ENCODE assay signal across 12 cellular contexts in the genomic region with DNA sequence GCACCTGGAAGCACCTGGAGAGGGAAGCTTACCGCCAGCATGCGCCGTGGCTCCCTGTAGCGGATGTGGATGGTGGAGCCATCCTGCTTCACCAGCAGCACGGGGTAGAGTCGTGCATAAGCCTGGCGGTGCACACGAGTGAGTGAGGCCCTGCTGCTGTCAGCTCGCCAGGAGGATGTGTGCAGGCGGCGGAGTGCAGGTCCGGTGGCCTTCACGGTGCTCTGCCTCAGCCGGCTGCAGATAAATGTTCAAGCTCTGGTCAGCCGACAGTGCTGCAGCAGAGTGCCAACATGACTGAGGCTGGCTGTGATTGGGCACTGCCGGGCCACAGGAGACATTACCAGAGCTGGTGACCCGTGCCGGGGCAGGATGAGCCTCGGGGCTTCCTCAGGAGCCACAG. TPM values are rescaled to one million over a fixed set of nuclear protein-coding genes. Genes with fewer than 3 reads are reported as not detected.
DNase-seq lines count a peak whose midpoint lies in the region; ATAC-seq lines count a peak whose summit lies in the region.
"Had no signal": no experiment of that assay in that cellular context is flagged by ENCODE, and none has a peak within 500 bp of the region (broad histone marks: within the 10 kb centered on the region; RNA-seq: fewer than 3 reads in every experiment).

No MANE protein-coding gene starts in this region.

- H3K27ac ChIP-seq in CD4-positive, CD25-positive, alpha-beta regulatory T cell (ENCODE audit: insufficient read depth, low read length, poor library complexity, severe bottlenecking), result no peak overlapping the region

- no peak overlapping the region for H3K4me3 ChIP-seq in CD4-positive, CD25-positive, alpha-beta regulatory T cell (ENCODE audit: low read depth, low read length)
- no peak overlapping the region for H3K4me3 ChIP-seq in H7 (ENCODE audit: insufficient read depth, low read depth, low read length)
- H3K4me3 ChIP-seq: lung had no signal

- CTCF ChIA-PET in activated CD8-positive, alpha-beta T cell treated with anti-CD3 and anti-CD28 coated beads, Interleukin-2, amount 10 ng/mL, durations not matched to agents 7 days and 5 days (lab: Charles Lee), result no interaction called here

- H3K36me3 ChIP-seq in CD4-positive, CD25-positive, alpha-beta regulatory T cell (ENCODE audit: control insufficient read depth, insufficient read depth, low read length), result peaks cover 14% of the 10 kb centered on the region
- peaks cover 8% of the 10 kb centered on the region for H3K36me3 ChIP-seq in H7 (replicated peaks; ENCODE audit: control insufficient read depth, insufficient read depth, low read length)

- H3K4me1 ChIP-seq in CD4-positive, CD25-positive, alpha-beta regulatory T cell (ENCODE audit: control insufficient read depth, insufficient read depth, low read length, poor library complexity, severe bottlenecking), result peaks cover 29% of the 10 kb centered on the region

- intact Hi-C loops in left cardiac atrium (cut with DNase I), result no loop called here

- H3K27ac Mint-ChIP-seq in CD4-positive, CD25-positive, alpha-beta regulatory T cell, result peak overlapping the region in 2 of 3 donors; percentile 58 to 97
- H3K27ac Mint-ChIP-seq in activated CD8-positive, alpha-beta T cell treated with anti-CD3 and anti-CD28 coated beads, Interleukin-2, amount 10 ng/mL, durations not matched to agents 7 days and 5 days, result peak overlapping the region; percentile 96

- no peaks in the 10 kb centered on the region for H3K27me3 Mint-ChIP-seq in CD4-positive, CD25-positive, alpha-beta regulatory T cell
- H3K27me3 Mint-ChIP-seq in activated CD8-positive, alpha-beta T cell treated with anti-CD3 and anti-CD28 coated beads, Interleukin-2, amount 10 ng/mL, durations not matched to agents 7 days and 5 days (ENCODE audit: low read depth), result no peaks in the 10 kb centered on the region

- no peaks in the 10 kb centered on the region for H3K9me3 ChIP-seq in CD4-positive, CD25-positive, alpha-beta regulatory T cell (ENCODE audit: control insufficient read depth in 2 of 2, low read length in 2 of 2)
- H3K9me3 ChIP-seq: Peyer's patch had no signal

- POLR2A ChIA-PET in activated CD8-positive, alpha-beta T cell treated with anti-CD3 and anti-CD28 coated beads, Interleukin-2, amount 10 ng/mL, durations not matched to agents 7 days and 5 days (lab: Charles Lee), result interaction anchor here (1.1 to 2.8 kb wide), 2 partner anchors 25 to 64 kb away, joined by 3 to 11 read pairs; a partner anchor contains a TSS

- peak overlapping the region; percentile 92 to 94 (median 92) for H3K4me3 Mint-ChIP-seq in CD4-positive, CD25-positive, alpha-beta regulatory T cell
- H3K4me3 Mint-ChIP-seq in activated CD8-positive, alpha-beta T cell treated with anti-CD3 and anti-CD28 coated beads, Interleukin-2, amount 10 ng/mL, durations not matched to agents 7 days and 5 days, result peak overlapping the region; percentile 92

- H3K36me3 Mint-ChIP-seq in CD4-positive, CD25-positive, alpha-beta regulatory T cell, result peaks cover 8% of the 10 kb centered on the region
- H3K36me3 Mint-ChIP-seq in activated CD8-positive, alpha-beta T cell treated with anti-CD3 and anti-CD28 coated beads, Interleukin-2, amount 10 ng/mL, durations not matched to agents 7 days and 5 days (ENCODE audit: low read depth), result peaks cover 13% of the 10 kb centered on the region

- DNase-seq in CD4-positive, CD25-positive, alpha-beta regulatory T cell, result no peak
- DNase-seq in H7 (peak; percentile 18), mesenteric fat pad (ENCODE audit: low spot score) (peak; percentile 83), left cardiac atrium (no peak), SIG-M5 treated with dmso at 0.1 percent for 504 hours (lab: John Stamatoyannopoulos, UW; ENCODE audit: unreplicated experiment) (no peak)
- no peak for DNase-seq in activated CD8-positive, alpha-beta T cell treated with anti-CD3 and anti-CD28 coated beads, Interleukin-2, amount 10 ng/mL, durations not matched to agents 7 days and 5 days
- DNase-seq: DMS 273 treated with DMSO at 0.1 percent for 48 hours had no signal

- peaks cover 0 to 1% (median 0%) of the 10 kb centered on the region in 7 donors for H3K9me3 Mint-ChIP-seq in CD4-positive, CD25-positive, alpha-beta regulatory T cell
- no peaks in the 10 kb centered on the region for H3K9me3 Mint-ChIP-seq in activated CD8-positive, alpha-beta T cell treated with anti-CD3 and anti-CD28 coated beads, Interleukin-2, amount 10 ng/mL, durations not matched to agents 7 days and 5 days (ENCODE audit: insufficient read depth)

- H3K27me3 ChIP-seq in CD4-positive, CD25-positive, alpha-beta regulatory T cell (ENCODE audit: control insufficient read depth, insufficient read depth, low read length), result no peaks in the 10 kb centered on the region
- H3K27me3 ChIP-seq in H7 (ENCODE audit: control insufficient read depth, insufficient read depth, low read length), result peaks cover 9% of the 10 kb centered on the region
- H3K27me3 ChIP-seq: Peyer's patch had no signal

- H3K4me1 Mint-ChIP-seq in CD4-positive, CD25-positive, alpha-beta regulatory T cell, result peaks cover 0 to 57% (median 16%) of the 10 kb centered on the region in 4 donors
- peaks cover 51% of the 10 kb centered on the region for H3K4me1 Mint-ChIP-seq in activated CD8-positive, alpha-beta T cell treated with anti-CD3 and anti-CD28 coated beads, Interleukin-2, amount 10 ng/mL, durations not matched to agents 7 days and 5 days (ENCODE audit: low read depth)

- ATAC-seq in CD4-positive, CD25-positive, alpha-beta regulatory T cell (ENCODE audit: low read depth in 2 of 2), result no peak
- no peak for ATAC-seq in activated CD8-positive, alpha-beta T cell treated with anti-CD3 and anti-CD28 coated beads, Interleukin-2, amount 10 ng/mL, durations not matched to agents 7 days and 5 days
- ATAC-seq in HG03469 (IDR thresholded peaks at IDR 0.05; ENCODE audit: unreplicated experiment), result no peak
- no peak for ATAC-seq in left cardiac atrium
- no peak for ATAC-seq in HG03457 (IDR thresholded peaks at IDR 0.05; ENCODE audit: unreplicated experiment)
- ATAC-seq: sciatic nerve had no signal

RNA-seq across cellular contexts. Expression of a gene that starts 1.5 kb away (rescaled TPM):
- 62.5 TPM for total RNA-seq in CD4-positive, CD25-positive, alpha-beta regulatory T cell
- polyA plus RNA-seq in CD4-positive, CD25-positive, alpha-beta regulatory T cell, result 100 to 1,000 TPM; 126 to 163 (median 143) TPM
- 109 and 172 TPM in 2 replicates for total RNA-seq in H7 (2014; rRNA removed; shearing (Covaris generic))
- total RNA-seq in activated CD8-positive, alpha-beta T cell treated with anti-CD3 and anti-CD28 coated beads, Interleukin-2, amount 10 ng/mL, durations not matched to agents 7 days and 5 days, result 10 to 100 TPM; 51.1 to 60.7 TPM
- total RNA-seq in mesenteric fat pad (38.9 TPM), left cardiac atrium (10 to 100 TPM; 43.5 to 48.9 TPM)

RNA-seq across cellular contexts. Expression of a gene that starts 4.5 kb away (rescaled TPM):
- total RNA-seq in CD4-positive, CD25-positive, alpha-beta regulatory T cell, result 23.5 TPM
- polyA plus RNA-seq in CD4-positive, CD25-positive, alpha-beta regulatory T cell, result 10 to 100 TPM; 18.0 to 24.0 (median 21.2) TPM
- 38.9 and 45.7 TPM in 2 replicates for total RNA-seq in H7 (2014; rRNA removed; shearing (Covaris generic))
- total RNA-seq in activated CD8-positive, alpha-beta T cell treated with anti-CD3 and anti-CD28 coated beads, Interleukin-2, amount 10 ng/mL, durations not matched to agents 7 days and 5 days, result 10 to 100 TPM; 24.7 to 25.6 TPM
- total RNA-seq in mesenteric fat pad (5.6 TPM), left cardiac atrium (1 to 10 TPM; 7.7 to 8.0 TPM)

RNA-seq across cellular contexts. Expression of a gene that starts 25.1 kb away (rescaled TPM):
- 335 TPM for total RNA-seq in CD4-positive, CD25-positive, alpha-beta regulatory T cell
- polyA plus RNA-seq in CD4-positive, CD25-positive, alpha-beta regulatory T cell, result 100 to 1,000 TPM; 445 to 517 (median 481) TPM
- 292 and 326 TPM in 2 replicates for total RNA-seq in H7 (2014; rRNA removed; shearing (Covaris generic))
- 100 to 1,000 TPM; 313 to 322 TPM for total RNA-seq in activated CD8-positive, alpha-beta T cell treated with anti-CD3 and anti-CD28 coated beads, Interleukin-2, amount 10 ng/mL, durations not matched to agents 7 days and 5 days
- total RNA-seq in mesenteric fat pad (352 TPM), left cardiac atrium (100 to 1,000 TPM; 295 to 397 TPM)

RNA-seq across cellular contexts. Expression of a gene that starts 32.4 kb away (rescaled TPM):
- total RNA-seq in CD4-positive, CD25-positive, alpha-beta regulatory T cell, result 270 TPM
- 100 to 1,000 TPM; 329 to 413 (median 371) TPM for polyA plus RNA-seq in CD4-positive, CD25-positive, alpha-beta regulatory T cell
- total RNA-seq in H7 (2014; rRNA removed; shearing (Covaris generic)), result 216 and 224 TPM in 2 replicates
- total RNA-seq in activated CD8-positive, alpha-beta T cell treated with anti-CD3 and anti-CD28 coated beads, Interleukin-2, amount 10 ng/mL, durations not matched to agents 7 days and 5 days, result 100 to 1,000 TPM; 339 to 344 TPM
- total RNA-seq in mesenteric fat pad, result 220 TPM
- total RNA-seq in left cardiac atrium, result 100 to 1,000 TPM; 153 to 185 TPM

RNA-seq across cellular contexts. Expression of a gene that starts 42.1 kb away (rescaled TPM):
- total RNA-seq in CD4-positive, CD25-positive, alpha-beta regulatory T cell, result 2.8 TPM
- polyA plus RNA-seq in CD4-positive, CD25-positive, alpha-beta regulatory T cell, result not detected
- 1.7 TPM in 2 replicates for total RNA-seq in H7 (2014; rRNA removed; shearing (Covaris generic))
- 1 to 10 TPM; 4.1 to 4.4 TPM for total RNA-seq in activated CD8-positive, alpha-beta T cell treated with anti-CD3 and anti-CD28 coated beads, Interleukin-2, amount 10 ng/mL, durations not matched to agents 7 days and 5 days
- total RNA-seq in mesenteric fat pad (2.6 TPM), left cardiac atrium (1 to 10 TPM; 2.2 to 2.3 TPM)

Comparison
In these comparisons a context has a peak if more than half of its experiments do, and no peak if none do; other contexts are left out.
1. DNase-seq: peak in H7 (single experiment) and mesenteric fat pad (single experiment); none in CD4-positive, CD25-positive, alpha-beta regulatory T cell (0 of 3), activated CD8-positive, alpha-beta T cell treated with anti-CD3 and anti-CD28 coated beads, Interleukin-2, amount 10 ng/mL, durations not matched to agents 7 days and 5 days (single experiment), left cardiac atrium (single experiment) and SIG-M5 treated with dmso at 0.1 percent for 504 hours (single experiment).